Comparison of ENCODE assay signal across 1 cellular context in the genomic region with DNA sequence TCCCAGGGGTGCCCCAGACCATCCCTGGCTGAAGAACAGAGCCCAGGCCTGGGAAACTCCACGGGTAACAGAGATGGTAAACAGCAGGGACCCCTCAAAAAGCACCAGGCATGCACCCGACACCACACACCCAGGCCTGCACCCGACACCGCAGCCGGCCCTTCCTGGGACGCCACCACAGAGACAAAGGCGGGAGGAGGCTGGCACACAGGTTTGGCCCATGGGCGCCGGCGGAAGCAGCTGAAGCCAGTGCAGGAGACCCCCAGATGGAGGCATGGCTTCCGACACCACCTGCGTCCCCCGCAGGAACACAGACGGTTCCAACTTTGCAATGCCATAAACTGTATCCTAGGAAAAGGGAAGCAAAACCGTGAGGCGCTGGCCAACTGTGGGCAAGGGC.
TF ChIP-seq lines count a peak whose summit lies in the region.

No MANE protein-coding gene starts in this region.

TF ChIP-seq in IMR-90, 13 proteins besides CTCF, POLR2A, EP300 and RAD21 (continued from another document):
- TF ChIP-seq, protein P1, sequence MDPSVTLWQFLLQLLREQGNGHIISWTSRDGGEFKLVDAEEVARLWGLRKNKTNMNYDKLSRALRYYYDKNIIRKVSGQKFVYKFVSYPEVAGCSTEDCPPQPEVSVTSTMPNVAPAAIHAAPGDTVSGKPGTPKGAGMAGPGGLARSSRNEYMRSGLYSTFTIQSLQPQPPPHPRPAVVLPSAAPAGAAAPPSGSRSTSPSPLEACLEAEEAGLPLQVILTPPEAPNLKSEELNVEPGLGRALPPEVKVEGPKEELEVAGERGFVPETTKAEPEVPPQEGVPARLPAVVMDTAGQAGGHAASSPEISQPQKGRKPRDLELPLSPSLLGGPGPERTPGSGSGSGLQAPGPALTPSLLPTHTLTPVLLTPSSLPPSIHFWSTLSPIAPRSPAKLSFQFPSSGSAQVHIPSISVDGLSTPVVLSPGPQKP (IDR thresholded peaks at IDR 0.05; ENCODE audit: borderline replicate concordance, low read depth, low read length) = no peak
- TF ChIP-seq, protein P2, sequence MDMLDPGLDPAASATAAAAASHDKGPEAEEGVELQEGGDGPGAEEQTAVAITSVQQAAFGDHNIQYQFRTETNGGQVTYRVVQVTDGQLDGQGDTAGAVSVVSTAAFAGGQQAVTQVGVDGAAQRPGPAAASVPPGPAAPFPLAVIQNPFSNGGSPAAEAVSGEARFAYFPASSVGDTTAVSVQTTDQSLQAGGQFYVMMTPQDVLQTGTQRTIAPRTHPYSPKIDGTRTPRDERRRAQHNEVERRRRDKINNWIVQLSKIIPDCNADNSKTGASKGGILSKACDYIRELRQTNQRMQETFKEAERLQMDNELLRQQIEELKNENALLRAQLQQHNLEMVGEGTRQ (IDR thresholded peaks at IDR 0.05; ENCODE audit: low read depth, low read length) = no peak
- TF ChIP-seq RCOR1 (IDR thresholded peaks at IDR 0.05; ENCODE audit: insufficient replicate concordance, low read length) (no peak), MXI1 (IDR thresholded peaks at IDR 0.05; ENCODE audit: borderline replicate concordance, low read depth, low read length) (no peak), CEBPB (IDR thresholded peaks at IDR 0.05; ENCODE audit: low read depth, low read length) (no peak)
